ENCODE assay signal across 23 cellular contexts in genomic region chr6:81940451-81940850, GRCh38.
DNase-seq lines count a peak whose midpoint lies in the region; ATAC-seq, FAIRE-seq and TF ChIP-seq lines count a peak whose summit lies in the region.
"Had no signal": no experiment of that assay in that cellular context is flagged by ENCODE, and none has a peak within 500 bp of the region (broad histone marks: within the 10 kb centered on the region; RNA-seq: fewer than 3 reads in every experiment).

No MANE protein-coding gene starts in this region.

- TF ChIP-seq POLR2A in HCT116 (IDR thresholded peaks at IDR 0.05; ENCODE audit: borderline replicate concordance, extremely low read depth, insufficient read depth, insufficient read length) (no peak), tibial nerve (IDR thresholded peaks at IDR 0.05) (no peak)

- H3K36me3 Mint-ChIP-seq in astrocyte (ENCODE audit: low read depth, unreplicated experiment): no peaks in the 10 kb centered on the region
- no peaks in the 10 kb centered on the region for H3K36me3 Mint-ChIP-seq in activated CD4-positive, alpha-beta memory T cell treated with anti-CD3 and anti-CD28 coated beads for 36 hours
- H3K36me3 Mint-ChIP-seq in Calu3 (ENCODE audit: insufficient read depth, unreplicated experiment): peaks cover 15% of the 10 kb centered on the region
- H3K36me3 Mint-ChIP-seq: CD4-positive, CD25-positive, alpha-beta regulatory T cell had no signal

- no peaks in the 10 kb centered on the region for H3K9me3 Mint-ChIP-seq in astrocyte (ENCODE audit: unreplicated experiment)
- H3K9me3 Mint-ChIP-seq in activated CD4-positive, alpha-beta memory T cell treated with anti-CD3 and anti-CD28 coated beads for 36 hours: peaks cover 2% of the 10 kb centered on the region
- H3K9me3 Mint-ChIP-seq in Calu3 (ENCODE audit: low read depth, unreplicated experiment): no peaks in the 10 kb centered on the region
- H3K9me3 Mint-ChIP-seq: H9 had no signal

- POLR2A ChIA-PET in HCT116 (lab: Charles Lee): no interaction called here
- POLR2A ChIA-PET in activated CD4-positive, alpha-beta memory T cell treated with anti-CD3 and anti-CD28 coated beads for 36 hours (lab: Charles Lee): no interaction called here

- H3K4me1 Mint-ChIP-seq in astrocyte (ENCODE audit: low read depth, unreplicated experiment): peaks cover 30% of the 10 kb centered on the region
- H3K4me1 Mint-ChIP-seq in activated CD4-positive, alpha-beta memory T cell treated with anti-CD3 and anti-CD28 coated beads for 36 hours (ENCODE audit: low read depth): no peaks in the 10 kb centered on the region
- peaks cover 48% of the 10 kb centered on the region for H3K4me1 Mint-ChIP-seq in Calu3 (ENCODE audit: low read depth, unreplicated experiment)
- H3K4me1 Mint-ChIP-seq: CD4-positive, CD25-positive, alpha-beta regulatory T cell had no signal

- H3K27ac Mint-ChIP-seq in astrocyte (ENCODE audit: unreplicated experiment) (no peak overlapping the region), Calu3 (ENCODE audit: unreplicated experiment) (no peak overlapping the region)
- H3K27ac Mint-ChIP-seq in activated CD4-positive, alpha-beta memory T cell treated with anti-CD3 and anti-CD28 coated beads for 36 hours: no peak overlapping the region
- H3K27ac Mint-ChIP-seq: CD4-positive, CD25-positive, alpha-beta regulatory T cell had no signal

- DNase-seq in HCT116 (ENCODE audit: low read depth, low spot score) (no peak), astrocyte (ENCODE audit: low read depth) (peak; percentile 58), osteoblast (ENCODE audit: insufficient read length, low spot score, missing footprints) (no peak), tibial nerve (ENCODE audit: low spot score in 2 of 2) (no peak), Calu3 (no peak)
- DNase-seq in activated CD4-positive, alpha-beta memory T cell treated with anti-CD3 and anti-CD28 coated beads for 36 hours: no peak
- DNase-seq: 8988T; BE2C; CD4-positive, CD25-positive, alpha-beta regulatory T cell; COR-L47; DMS153; H9; KG1; NCI-H1092; NCI-H2029; NCI-H345; NCI-H524 treated with DMSO at 0.1 percent for 48 hours; SJCRH30 had no signal

- intact Hi-C loops in HCT116 (cut with micrococcal nuclease): no loop called here
- intact Hi-C loops in activated CD4-positive, alpha-beta memory T cell treated with anti-CD3 and anti-CD28 coated beads for 36 hours (cut with micrococcal nuclease): no loop called here
- intact Hi-C loops in Calu3 (cut with micrococcal nuclease; ENCODE audit: unreplicated experiment): no loop called here

- TF ChIP-seq CTCF in HCT116 (IDR thresholded peaks at IDR 0.05 in 2 of 3, conservative IDR thresholded peaks at IDR 0.05 in 1 of 3; ENCODE audit: borderline replicate concordance in 1 of 3, insufficient read depth in 1 of 3, low read depth in 2 of 3, low read length in 2 of 3): no peak
- TF ChIP-seq CTCF in astrocyte (IDR thresholded peaks at IDR 0.05; ENCODE audit: insufficient read depth, low read depth, low read length): no peak
- no peak for TF ChIP-seq CTCF in osteoblast (IDR thresholded peaks at IDR 0.05; ENCODE audit: extremely low read depth, low read depth, low read length)
- TF ChIP-seq CTCF in tibial nerve (IDR thresholded peaks at IDR 0.05): no peak
- no peak for TF ChIP-seq CTCF in Calu3 (IDR thresholded peaks at IDR 0.05; ENCODE audit: unreplicated experiment)

- H4K20me1 ChIP-seq in HCT116 (ENCODE audit: insufficient read depth): no peaks in the 10 kb centered on the region
- H4K20me1 ChIP-seq in astrocyte (ENCODE audit: insufficient read depth, low read length): no peaks in the 10 kb centered on the region
- no peaks in the 10 kb centered on the region for H4K20me1 ChIP-seq in osteoblast (ENCODE audit: insufficient read depth, low read length)

- RAD21 ChIA-PET in HCT116 (lab: Charles Lee; ENCODE audit: low non-redundant PET in 1 of 2, low total read pairs in 2 of 2, uncharacterized antibody in 2 of 2, unreplicated experiment in 2 of 2): no interaction called here

- TF ChIP-seq EP300 in tibial nerve (IDR thresholded peaks at IDR 0.05): no peak

- H3K79me2 ChIP-seq in HCT116 (ENCODE audit: insufficient read depth, low read length): no peaks in the 10 kb centered on the region
- no peaks in the 10 kb centered on the region for H3K79me2 ChIP-seq in astrocyte (ENCODE audit: insufficient read depth, low read length)
- H3K79me2 ChIP-seq in osteoblast (ENCODE audit: insufficient read depth, low read length): no peaks in the 10 kb centered on the region

- H3K4me3 Mint-ChIP-seq in astrocyte (ENCODE audit: unreplicated experiment) (no peak overlapping the region), Calu3 (ENCODE audit: low read depth, unreplicated experiment) (no peak overlapping the region)
- no peak overlapping the region for H3K4me3 Mint-ChIP-seq in activated CD4-positive, alpha-beta memory T cell treated with anti-CD3 and anti-CD28 coated beads for 36 hours
- H3K4me3 Mint-ChIP-seq: CD4-positive, CD25-positive, alpha-beta regulatory T cell; H9 had no signal

- peak; percentile 19 for FAIRE-seq in A204.1 (lab: Jason Lieb, UNC)
- FAIRE-seq in astrocyte (lab: Jason Lieb, UNC): no peak
- FAIRE-seq: GM12891, GM19239, HepG2 had no signal

- H3K9me2 ChIP-seq in HCT116 (ENCODE audit: insufficient read depth): no peaks in the 10 kb centered on the region

- no peak for TF ChIP-seq RAD21 in HCT116 (IDR thresholded peaks at IDR 0.05; ENCODE audit: low read depth)

- ATAC-seq in HCT116: no peak
- no peak for ATAC-seq in HG02642 (IDR thresholded peaks at IDR 0.05; ENCODE audit: poor library complexity, unreplicated experiment)
- ATAC-seq: HepG2 had no signal

- H3K27me3 Mint-ChIP-seq in astrocyte (ENCODE audit: low read depth, unreplicated experiment) (no peaks in the 10 kb centered on the region), Calu3 (ENCODE audit: unreplicated experiment) (no peaks in the 10 kb centered on the region)
- H3K27me3 Mint-ChIP-seq in activated CD4-positive, alpha-beta memory T cell treated with anti-CD3 and anti-CD28 coated beads for 36 hours: no peaks in the 10 kb centered on the region
- H3K27me3 Mint-ChIP-seq: CD4-positive, CD25-positive, alpha-beta regulatory T cell had no signal

- H3K9ac ChIP-seq in HCT116 (ENCODE audit: low read length): no peak overlapping the region
- no peak overlapping the region for H3K9ac ChIP-seq in astrocyte (ENCODE audit: low read length)

- H3K9me3 ChIP-seq in HCT116 (ENCODE audit: control insufficient read depth in 1 of 2, insufficient read depth in 1 of 2, low read depth in 1 of 2, low read length in 2 of 2): no peaks in the 10 kb centered on the region
- no peaks in the 10 kb centered on the region for H3K9me3 ChIP-seq in astrocyte (ENCODE audit: insufficient read depth, low read depth, low read length)
- H3K9me3 ChIP-seq in osteoblast (ENCODE audit: low read depth, low read length): no peaks in the 10 kb centered on the region
- no peaks in the 10 kb centered on the region for H3K9me3 ChIP-seq in tibial nerve
- H3K9me3 ChIP-seq: BE2C, SJCRH30 had no signal

- H3K4me3 ChIP-seq in HCT116 (replicated peaks in 1 of 2; ENCODE audit: low read depth in 1 of 2, low read length in 2 of 2) (no peak overlapping the region), astrocyte (ENCODE audit: insufficient read depth, low read depth, low read length) (no peak overlapping the region), osteoblast (ENCODE audit: insufficient read depth, low read length) (no peak overlapping the region), tibial nerve (no peak overlapping the region)
- H3K4me3 ChIP-seq: SJCRH30 had no signal

- H3K4me1 ChIP-seq in HCT116 (ENCODE audit: control insufficient read depth in 1 of 2, insufficient read depth in 2 of 2, low read length in 2 of 2) (peaks cover 23 to 58% of the 10 kb centered on the region in 2 experiments), astrocyte (ENCODE audit: insufficient read depth, low read length) (peaks cover 35% of the 10 kb centered on the region), osteoblast (ENCODE audit: insufficient read depth, low read length) (peaks cover 34% of the 10 kb centered on the region), tibial nerve (peaks cover 0 to 9% (median 0%) of the 10 kb centered on the region in 4 donors)
- H3K4me1 ChIP-seq: BE2C, SJCRH30 had no signal

- BruUV-seq in HCT116 (replicated peaks; lab: Mats Ljungman, UMichigan) (no TSS peak), Calu3 (replicated peaks; lab: Mats Ljungman, UMichigan) (no TSS peak)

- H3K27me3 ChIP-seq in HCT116 (ENCODE audit: insufficient read depth, low read length) (no peaks in the 10 kb centered on the region), astrocyte (ENCODE audit: insufficient read depth, low read length) (no peaks in the 10 kb centered on the region), osteoblast (ENCODE audit: insufficient read depth, low read length) (no peaks in the 10 kb centered on the region), tibial nerve (no peaks in the 10 kb centered on the region)
- H3K27me3 ChIP-seq: BE2C, SJCRH30 had no signal

- H3K27ac ChIP-seq in HCT116 (ENCODE audit: low read depth, low read length): no peak overlapping the region
- H3K27ac ChIP-seq in astrocyte (ENCODE audit: low read depth, low read length): peak overlapping the region; percentile 89
- H3K27ac ChIP-seq in osteoblast (ENCODE audit: low read depth, low read length): peak overlapping the region; percentile 76
- no peak overlapping the region for H3K27ac ChIP-seq in tibial nerve
- H3K27ac ChIP-seq: SJCRH30 had no signal

- CTCF ChIA-PET in HCT116 (lab: Charles Lee) (no interaction called here), Calu3 (lab: Charles Lee) (interaction anchor here (0.8 kb wide), 1 partner anchor 12 kb away, joined by 3 read pairs; no protein-coding TSS in a partner anchor)
- CTCF ChIA-PET in activated CD4-positive, alpha-beta memory T cell treated with anti-CD3 and anti-CD28 coated beads for 36 hours (lab: Charles Lee): interaction anchor here (1.4 kb wide), 1 partner anchor 9 kb away, joined by 3 read pairs; no protein-coding TSS in a partner anchor

- H3K4me2 ChIP-seq in HCT116 (ENCODE audit: low read length) (peak overlapping the region; percentile 64; the same call in 1 of the 2 replicates), astrocyte (ENCODE audit: low read length) (no peak overlapping the region), osteoblast (ENCODE audit: insufficient read depth, low read length) (no peak overlapping the region)

- peak overlapping the region; percentile 27 for H2AFZ ChIP-seq in HCT116 (ENCODE audit: low read depth, low read length, poor library complexity, severe bottlenecking)
- no peak overlapping the region for H2AFZ ChIP-seq in astrocyte (ENCODE audit: low read depth, low read length)
- no peak overlapping the region for H2AFZ ChIP-seq in osteoblast (ENCODE audit: low read length)

- no peaks in the 10 kb centered on the region for H3K36me3 ChIP-seq in HCT116 (ENCODE audit: control insufficient read depth in 1 of 2, insufficient read depth in 2 of 2, low read length in 2 of 2)
- H3K36me3 ChIP-seq in astrocyte (ENCODE audit: insufficient read depth, low read length): no peaks in the 10 kb centered on the region
- no peaks in the 10 kb centered on the region for H3K36me3 ChIP-seq in osteoblast (ENCODE audit: insufficient read depth, low read length)
- H3K36me3 ChIP-seq in tibial nerve: no peaks in the 10 kb centered on the region
- H3K36me3 ChIP-seq: BE2C, SJCRH30 had no signal

TF ChIP-seq in HCT116, 20 proteins besides CTCF, POLR2A, EP300 and RAD21 (continues in another document):
- TF ChIP-seq YY1 (IDR thresholded peaks at IDR 0.05; ENCODE audit: extremely low read depth, insufficient replicate concordance, low read depth, low read length) (no peak), CBX3 (IDR thresholded peaks at IDR 0.05; ENCODE audit: low read depth) (no peak)

Comparison
In these comparisons a context has a peak if more than half of its experiments do, and no peak if none do; other contexts are left out.
1. H3K27ac ChIP-seq: peak in astrocyte (single experiment) and osteoblast (single experiment); none in HCT116 (single experiment) and tibial nerve (0 of 4).